1 cellular context compared by ENCODE assay signal in the genomic region with DNA sequence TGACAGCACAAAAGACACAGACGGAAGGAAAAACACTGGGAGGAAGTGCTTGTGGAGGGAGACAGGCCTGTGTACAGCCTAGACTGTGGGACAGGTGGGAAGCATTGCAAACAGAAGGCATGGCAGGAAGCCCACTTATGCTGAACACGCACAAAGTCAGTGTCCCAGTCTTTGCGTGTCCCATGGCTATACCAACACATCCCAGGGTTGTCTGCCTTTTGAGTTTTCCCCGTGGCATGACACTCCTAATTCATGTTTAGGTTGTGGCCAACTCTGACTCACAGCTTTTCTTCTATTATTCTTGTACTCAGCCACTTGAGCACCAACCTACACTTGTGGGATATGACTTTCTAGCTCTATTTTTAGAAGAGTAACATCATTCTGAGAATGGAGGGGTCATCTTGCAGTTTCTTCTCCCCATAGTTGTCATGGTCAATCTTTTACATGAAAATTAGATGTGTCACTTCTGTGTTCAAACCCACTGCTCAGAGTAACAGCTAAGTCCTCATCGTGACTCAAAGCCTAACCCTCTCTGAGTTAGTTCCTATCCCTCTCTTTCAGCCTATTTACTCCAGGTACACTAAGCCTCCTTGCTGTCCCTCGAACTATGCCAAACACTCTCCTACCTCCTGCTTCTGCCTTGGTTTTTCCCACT.
A peak's percentile ranks its signal among the peaks of the same experiment; 100 is the strongest.
TF ChIP-seq lines count a peak whose summit lies in the region.

No MANE protein-coding gene starts in this region.

TF ChIP-seq in GM12878, 131 proteins besides CTCF, POLR2A, EP300 and RAD21 (continued from another document):
- TF ChIP-seq, protein P1, sequence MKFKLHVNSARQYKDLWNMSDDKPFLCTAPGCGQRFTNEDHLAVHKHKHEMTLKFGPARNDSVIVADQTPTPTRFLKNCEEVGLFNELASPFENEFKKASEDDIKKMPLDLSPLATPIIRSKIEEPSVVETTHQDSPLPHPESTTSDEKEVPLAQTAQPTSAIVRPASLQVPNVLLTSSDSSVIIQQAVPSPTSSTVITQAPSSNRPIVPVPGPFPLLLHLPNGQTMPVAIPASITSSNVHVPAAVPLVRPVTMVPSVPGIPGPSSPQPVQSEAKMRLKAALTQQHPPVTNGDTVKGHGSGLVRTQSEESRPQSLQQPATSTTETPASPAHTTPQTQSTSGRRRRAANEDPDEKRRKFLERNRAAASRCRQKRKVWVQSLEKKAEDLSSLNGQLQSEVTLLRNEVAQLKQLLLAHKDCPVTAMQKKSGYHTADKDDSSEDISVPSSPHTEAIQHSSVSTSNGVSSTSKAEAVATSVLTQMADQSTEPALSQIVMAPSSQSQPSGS (IDR thresholded peaks at IDR 0.05; ENCODE audit: low read length): peak; percentile 97
- TF ChIP-seq STAT1 (conservative IDR thresholded peaks at IDR 0.05) (no peak), JUND (IDR thresholded peaks at IDR 0.05; ENCODE audit: low read depth, low read length) (peak; percentile 76; the same call in 1 of the 2 replicates), ZBED1 (IDR thresholded peaks at IDR 0.05; ENCODE audit: borderline replicate concordance) (peak; percentile 82; the same call in 1 of the 2 replicates), HDAC6 (IDR thresholded peaks at IDR 0.05; ENCODE audit: unreplicated experiment) (no peak), CBFB (IDR thresholded peaks at IDR 0.05; ENCODE audit: low read depth) (peak; percentile 67), NR2F1 (conservative IDR thresholded peaks at IDR 0.05) (peak; percentile 95)
- TF ChIP-seq, protein P2, sequence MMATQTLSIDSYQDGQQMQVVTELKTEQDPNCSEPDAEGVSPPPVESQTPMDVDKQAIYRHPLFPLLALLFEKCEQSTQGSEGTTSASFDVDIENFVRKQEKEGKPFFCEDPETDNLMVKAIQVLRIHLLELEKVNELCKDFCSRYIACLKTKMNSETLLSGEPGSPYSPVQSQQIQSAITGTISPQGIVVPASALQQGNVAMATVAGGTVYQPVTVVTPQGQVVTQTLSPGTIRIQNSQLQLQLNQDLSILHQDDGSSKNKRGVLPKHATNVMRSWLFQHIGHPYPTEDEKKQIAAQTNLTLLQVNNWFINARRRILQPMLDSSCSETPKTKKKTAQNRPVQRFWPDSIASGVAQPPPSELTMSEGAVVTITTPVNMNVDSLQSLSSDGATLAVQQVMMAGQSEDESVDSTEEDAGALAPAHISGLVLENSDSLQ (IDR thresholded peaks at IDR 0.05): peak; percentile 21; the same call in 1 of the 2 replicates
- TF ChIP-seq, protein P3, sequence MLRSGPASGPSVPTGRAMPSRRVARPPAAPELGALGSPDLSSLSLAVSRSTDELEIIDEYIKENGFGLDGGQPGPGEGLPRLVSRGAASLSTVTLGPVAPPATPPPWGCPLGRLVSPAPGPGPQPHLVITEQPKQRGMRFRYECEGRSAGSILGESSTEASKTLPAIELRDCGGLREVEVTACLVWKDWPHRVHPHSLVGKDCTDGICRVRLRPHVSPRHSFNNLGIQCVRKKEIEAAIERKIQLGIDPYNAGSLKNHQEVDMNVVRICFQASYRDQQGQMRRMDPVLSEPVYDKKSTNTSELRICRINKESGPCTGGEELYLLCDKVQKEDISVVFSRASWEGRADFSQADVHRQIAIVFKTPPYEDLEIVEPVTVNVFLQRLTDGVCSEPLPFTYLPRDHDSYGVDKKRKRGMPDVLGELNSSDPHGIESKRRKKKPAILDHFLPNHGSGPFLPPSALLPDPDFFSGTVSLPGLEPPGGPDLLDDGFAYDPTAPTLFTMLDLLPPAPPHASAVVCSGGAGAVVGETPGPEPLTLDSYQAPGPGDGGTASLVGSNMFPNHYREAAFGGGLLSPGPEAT (IDR thresholded peaks at IDR 0.05; ENCODE audit: low read depth): peak; percentile 68; the same call in 1 of the 2 replicates
